9 cellular contexts compared by ENCODE assay signal in the genomic region with DNA sequence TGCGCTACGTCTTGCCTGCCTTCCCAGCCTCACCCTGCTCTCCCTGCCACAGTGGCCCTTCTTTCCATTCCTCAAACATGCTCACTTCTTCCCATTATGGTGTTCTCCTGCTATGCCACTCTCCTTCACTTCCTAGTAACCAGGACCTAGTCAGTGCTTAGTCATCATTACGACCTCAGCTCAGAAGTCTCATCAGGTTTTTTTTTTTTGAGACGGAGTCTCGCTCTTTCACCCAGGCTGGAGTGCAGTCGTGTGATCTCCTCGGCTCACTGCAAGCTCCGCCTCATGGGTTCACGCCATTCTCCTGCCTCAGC.
DNase-seq lines count a peak whose midpoint lies in the region; FAIRE-seq and TF ChIP-seq lines count a peak whose summit lies in the region.
"Had no signal": no experiment of that assay in that cellular context is flagged by ENCODE, and none has a peak within 500 bp of the region (broad histone marks: within the 10 kb centered on the region; RNA-seq: fewer than 3 reads in every experiment).

No MANE protein-coding gene starts in this region.

- no peaks in the 10 kb centered on the region for H3K36me3 Mint-ChIP-seq in activated T-helper 2 cell treated with anti-CD3 and anti-CD28 coated beads, Interferon-gamma antibody, Interleukin-2, Interleukin-4, amounts not matched to agents 10 μg/mL and 5 μg/mL and 100 μg/mL, durations not matched to agents 14 hours and 24 hours and 36 hours (ENCODE audit: low read depth)

- peaks cover 2% of the 10 kb centered on the region for H3K4me1 Mint-ChIP-seq in activated T-helper 2 cell treated with anti-CD3 and anti-CD28 coated beads, Interferon-gamma antibody, Interleukin-2, Interleukin-4, amounts not matched to agents 10 μg/mL and 5 μg/mL and 100 μg/mL, durations not matched to agents 14 hours and 24 hours and 36 hours (ENCODE audit: low read depth)

- no peaks in the 10 kb centered on the region for H3K27me3 Mint-ChIP-seq in activated T-helper 2 cell treated with anti-CD3 and anti-CD28 coated beads, Interferon-gamma antibody, Interleukin-2, Interleukin-4, amounts not matched to agents 10 μg/mL and 5 μg/mL and 100 μg/mL, durations not matched to agents 14 hours and 24 hours and 36 hours (ENCODE audit: low read depth)

- no peaks in the 10 kb centered on the region for H3K9me3 Mint-ChIP-seq in activated T-helper 2 cell treated with anti-CD3 and anti-CD28 coated beads, Interferon-gamma antibody, Interleukin-2, Interleukin-4, amounts not matched to agents 10 μg/mL and 5 μg/mL and 100 μg/mL, durations not matched to agents 14 hours and 24 hours and 36 hours
- H3K9me3 Mint-ChIP-seq: endodermal cell had no signal

- no peak overlapping the region for H3K4me3 ChIP-seq in coronary artery

- no peak for TF ChIP-seq CTCF in coronary artery (IDR thresholded peaks at IDR 0.05)

- intact Hi-C loops in activated T-helper 2 cell treated with anti-CD3 and anti-CD28 coated beads, Interferon-gamma antibody, Interleukin-2, Interleukin-4, amounts not matched to agents 10 μg/mL and 5 μg/mL and 100 μg/mL, durations not matched to agents 14 hours and 24 hours and 36 hours (cut with micrococcal nuclease) = no loop called here
- intact Hi-C loops in posterior vena cava (cut with DNase I) = no loop called here

- no peak overlapping the region for H3K27ac ChIP-seq in coronary artery

- no peak overlapping the region for H3K4me3 Mint-ChIP-seq in activated T-helper 2 cell treated with anti-CD3 and anti-CD28 coated beads, Interferon-gamma antibody, Interleukin-2, Interleukin-4, amounts not matched to agents 10 μg/mL and 5 μg/mL and 100 μg/mL, durations not matched to agents 14 hours and 24 hours and 36 hours (ENCODE audit: low read depth)
- H3K4me3 Mint-ChIP-seq: endodermal cell had no signal

- DNase-seq in H54 (ENCODE audit: insufficient read length, low spot score) (peak; percentile 32), RKO (ENCODE audit: low spot score) (peak; percentile 85), fibroblast of gingiva (ENCODE audit: low read depth) (peak; percentile 84), renal cortical epithelial cell (ENCODE audit: low read depth) (peak; percentile 94), coronary artery (ENCODE audit: low spot score) (no peak), posterior vena cava (ENCODE audit: low spot score) (no peak)
- no peak for DNase-seq in activated T-helper 2 cell treated with anti-CD3 and anti-CD28 coated beads, Interferon-gamma antibody, Interleukin-2, Interleukin-4, amounts not matched to agents 10 μg/mL and 5 μg/mL and 100 μg/mL, durations not matched to agents 14 hours and 24 hours and 36 hours (ENCODE audit: low spot score)
- DNase-seq: endodermal cell, NCI-H146 had no signal

- FAIRE-seq in H54 (lab: Jason Lieb, UNC) = peak; percentile 91

- no peak overlapping the region for H3K27ac Mint-ChIP-seq in activated T-helper 2 cell treated with anti-CD3 and anti-CD28 coated beads, Interferon-gamma antibody, Interleukin-2, Interleukin-4, amounts not matched to agents 10 μg/mL and 5 μg/mL and 100 μg/mL, durations not matched to agents 14 hours and 24 hours and 36 hours
- H3K27ac Mint-ChIP-seq: endodermal cell had no signal

- TF ChIP-seq POLR2A in H54 (IDR thresholded peaks at IDR 0.05; ENCODE audit: low read depth, low read length) = no peak

Comparison
In these comparisons a context has a peak if more than half of its experiments do, and no peak if none do; other contexts are left out.
1. DNase-seq: peak in H54 (single experiment), RKO (single experiment), fibroblast of gingiva (single experiment) and renal cortical epithelial cell (single experiment); none in activated T-helper 2 cell treated with anti-CD3 and anti-CD28 coated beads, Interferon-gamma antibody, Interleukin-2, Interleukin-4, amounts not matched to agents 10 μg/mL and 5 μg/mL and 100 μg/mL, durations not matched to agents 14 hours and 24 hours and 36 hours (single experiment), coronary artery (single experiment) and posterior vena cava (single experiment).